ENCODE assay signal across 16 cellular contexts in genomic region chr7:105622114-105622731, GRCh38. TPM values are rescaled to one million over a fixed set of nuclear protein-coding genes. Genes with fewer than 3 reads are reported as not detected.
"Had no signal": no experiment of that assay in that cellular context is flagged by ENCODE, and none has a peak within 500 bp of the region (broad histone marks: within the 10 kb centered on the region; RNA-seq: fewer than 3 reads in every experiment).

No MANE protein-coding gene starts in this region.

- H3K4me3 ChIP-seq: gastrocnemius medialis, lung, thyroid gland had no signal

- H3K4me3 Mint-ChIP-seq: activated naive CD8-positive, alpha-beta T cell treated with anti-CD3 and anti-CD28 coated beads for 36 hours; activated T-cell treated with anti-CD3 and anti-CD28 coated beads, Interleukin-2, amount 50 U/mL, for 24 hours; naive thymus-derived CD8-positive, alpha-beta T cell; stimulated activated naive CD8-positive, alpha-beta T cell treated with anti-CD3 and anti-CD28 coated beads, Interleukin-15, Interleukin-2, amounts not matched to agents 100 ng/mL and 50 ng/mL, for 24 hours; T-helper 2 cell treated with Interferon-gamma antibody and Interleukin-4, amounts not matched to agents 5 μg/mL and 100 μg/mL, for 36 hours had no signal

- H3K4me1 Mint-ChIP-seq: activated naive CD8-positive, alpha-beta T cell treated with anti-CD3 and anti-CD28 coated beads for 36 hours had no signal

- ATAC-seq: activated CD4-positive, CD25-positive, alpha-beta regulatory T cell treated with anti-CD3 and anti-CD28 coated beads, Interleukin-2, amount 50 U/mL, for 24 hours; gastrocnemius medialis; naive thymus-derived CD8-positive, alpha-beta T cell had no signal

- H3K27me3 Mint-ChIP-seq: activated naive CD8-positive, alpha-beta T cell treated with anti-CD3 and anti-CD28 coated beads for 36 hours; activated T-cell treated with anti-CD3 and anti-CD28 coated beads, Interleukin-2, amount 50 U/mL, for 24 hours; naive thymus-derived CD8-positive, alpha-beta T cell; stimulated activated naive CD8-positive, alpha-beta T cell treated with anti-CD3 and anti-CD28 coated beads, Interleukin-15, Interleukin-2, amounts not matched to agents 100 ng/mL and 50 ng/mL, for 24 hours had no signal

- DNase-seq: activated CD4-positive, alpha-beta T cell treated with anti-CD3 and anti-CD28 coated beads, Interleukin-2, amount 50 U/mL, for 4 hours; activated effector memory CD4-positive, alpha-beta T cell treated with anti-CD3 and anti-CD28 coated beads, Interleukin-2, amount 50 U/mL, for 16 hours; activated naive CD8-positive, alpha-beta T cell treated with anti-CD3 and anti-CD28 coated beads for 36 hours; activated T-cell treated with anti-CD3 and anti-CD28 coated beads, Interleukin-2, amount 50 U/mL, for 24 hours; effector CD4-positive, alpha-beta T cell; naive thymus-derived CD8-positive, alpha-beta T cell; stimulated activated CD4-positive, alpha-beta T cell treated with anti-CD3 and anti-CD28 coated beads, Interleukin-15, amount 100 ng/mL, for 24 hours; stimulated activated CD4-positive, alpha-beta T cell treated with anti-CD3 and anti-CD28 coated beads, Interleukin-4, amount 100 ng/mL, for 24 hours; thyroid gland had no signal

- H3K27ac ChIP-seq: gastrocnemius medialis, thyroid gland had no signal

- H3K27ac Mint-ChIP-seq: activated naive CD8-positive, alpha-beta T cell treated with anti-CD3 and anti-CD28 coated beads for 36 hours; activated T-cell treated with anti-CD3 and anti-CD28 coated beads, Interleukin-2, amount 50 U/mL, for 24 hours; naive thymus-derived CD8-positive, alpha-beta T cell; stimulated activated naive CD8-positive, alpha-beta T cell treated with anti-CD3 and anti-CD28 coated beads, Interleukin-15, Interleukin-2, amounts not matched to agents 100 ng/mL and 50 ng/mL, for 24 hours; T-helper 2 cell treated with Interferon-gamma antibody and Interleukin-4, amounts not matched to agents 5 μg/mL and 100 μg/mL, for 36 hours had no signal

- H3K27me3 ChIP-seq: gastrocnemius medialis, thyroid gland had no signal

- H3K4me1 ChIP-seq: thyroid gland had no signal

RNA-seq across cellular contexts. Expression of gene EFCAB10, which starts 40.9 kb away (rescaled TPM):
- total RNA-seq: activated naive CD8-positive, alpha-beta T cell treated with anti-CD3 and anti-CD28 coated beads for 36 hours; aorta; gastrocnemius medialis; skeletal muscle tissue; thyroid gland had no signal
- polyA plus RNA-seq: aorta; naive thymus-derived CD8-positive, alpha-beta T cell had no signal
